16 cellular contexts compared by ENCODE assay signal in genomic region chr6:158066161-158066781, GRCh38.
"Had no signal": no experiment of that assay in that cellular context is flagged by ENCODE, and none has a peak within 500 bp of the region (broad histone marks: within the 10 kb centered on the region; RNA-seq: fewer than 3 reads in every experiment).

No MANE protein-coding gene starts in this region.

- H3K27ac ChIP-seq: cardiac muscle cell, coronary artery, epithelial cell of prostate, testis had no signal

- H3K27me3 Mint-ChIP-seq: activated CD8-positive, alpha-beta T cell treated with anti-CD3 and anti-CD28 coated beads for 36 hours; activated naive CD8-positive, alpha-beta T cell treated with anti-CD3 and anti-CD28 coated beads, Interleukin-2, amount 10 ng/mL, durations not matched to agents 7 days and 5 days; stimulated activated naive CD8-positive, alpha-beta T cell treated with anti-CD3 and anti-CD28 coated beads, Interleukin-15, Interleukin-2, amounts not matched to agents 100 ng/mL and 50 ng/mL, for 24 hours had no signal

- FAIRE-seq: urothelium cell line had no signal

- H3K9me3 Mint-ChIP-seq: activated CD8-positive, alpha-beta T cell treated with anti-CD3 and anti-CD28 coated beads for 36 hours; activated naive CD8-positive, alpha-beta T cell treated with anti-CD3 and anti-CD28 coated beads, Interleukin-2, amount 10 ng/mL, durations not matched to agents 7 days and 5 days; nephron progenitor cell; stimulated activated naive CD8-positive, alpha-beta T cell treated with anti-CD3 and anti-CD28 coated beads, Interleukin-15, Interleukin-2, amounts not matched to agents 100 ng/mL and 50 ng/mL, for 24 hours had no signal

- H3K9me3 ChIP-seq: ascending aorta, testis had no signal

- H3K4me3 ChIP-seq: ascending aorta, cardiac muscle cell, coronary artery, testis had no signal

- H3K27ac Mint-ChIP-seq: activated CD8-positive, alpha-beta T cell treated with anti-CD3 and anti-CD28 coated beads for 36 hours; activated naive CD8-positive, alpha-beta T cell treated with anti-CD3 and anti-CD28 coated beads, Interleukin-2, amount 10 ng/mL, durations not matched to agents 7 days and 5 days; nephron progenitor cell; stimulated activated naive CD8-positive, alpha-beta T cell treated with anti-CD3 and anti-CD28 coated beads, Interleukin-15, Interleukin-2, amounts not matched to agents 100 ng/mL and 50 ng/mL, for 24 hours had no signal

- H3K4me3 Mint-ChIP-seq: activated CD8-positive, alpha-beta T cell treated with anti-CD3 and anti-CD28 coated beads for 36 hours; activated naive CD8-positive, alpha-beta T cell treated with anti-CD3 and anti-CD28 coated beads, Interleukin-2, amount 10 ng/mL, durations not matched to agents 7 days and 5 days; nephron progenitor cell; stimulated activated naive CD8-positive, alpha-beta T cell treated with anti-CD3 and anti-CD28 coated beads, Interleukin-15, Interleukin-2, amounts not matched to agents 100 ng/mL and 50 ng/mL, for 24 hours had no signal

- H3K4me1 ChIP-seq: testis had no signal

- H3K36me3 ChIP-seq: cardiac muscle cell had no signal

- DNase-seq: activated CD4-positive, alpha-beta T cell treated with anti-CD3 and anti-CD28 coated beads for 4 hours; activated CD8-positive, alpha-beta memory T cell treated with anti-CD3 and anti-CD28 coated beads, Interleukin-2, amount 50 U/mL, for 4 hours; activated CD8-positive, alpha-beta T cell treated with anti-CD3 and anti-CD28 coated beads for 36 hours; activated naive CD8-positive, alpha-beta T cell treated with anti-CD3 and anti-CD28 coated beads, Interleukin-2, amount 10 ng/mL, durations not matched to agents 7 days and 5 days; effector CD4-positive, alpha-beta T cell; mammary epithelial cell; nephron progenitor cell; stimulated activated CD4-positive, alpha-beta T cell treated with anti-CD3 and anti-CD28 coated beads, Interleukin-4, amount 100 ng/mL, for 1 hour; T1000; testis had no signal

- ATAC-seq: activated CD8-positive, alpha-beta T cell treated with anti-CD3 and anti-CD28 coated beads for 36 hours had no signal

- H3K27me3 ChIP-seq: ascending aorta, cardiac muscle cell, testis had no signal
